8 cellular contexts compared by ENCODE assay signal in the genomic region with DNA sequence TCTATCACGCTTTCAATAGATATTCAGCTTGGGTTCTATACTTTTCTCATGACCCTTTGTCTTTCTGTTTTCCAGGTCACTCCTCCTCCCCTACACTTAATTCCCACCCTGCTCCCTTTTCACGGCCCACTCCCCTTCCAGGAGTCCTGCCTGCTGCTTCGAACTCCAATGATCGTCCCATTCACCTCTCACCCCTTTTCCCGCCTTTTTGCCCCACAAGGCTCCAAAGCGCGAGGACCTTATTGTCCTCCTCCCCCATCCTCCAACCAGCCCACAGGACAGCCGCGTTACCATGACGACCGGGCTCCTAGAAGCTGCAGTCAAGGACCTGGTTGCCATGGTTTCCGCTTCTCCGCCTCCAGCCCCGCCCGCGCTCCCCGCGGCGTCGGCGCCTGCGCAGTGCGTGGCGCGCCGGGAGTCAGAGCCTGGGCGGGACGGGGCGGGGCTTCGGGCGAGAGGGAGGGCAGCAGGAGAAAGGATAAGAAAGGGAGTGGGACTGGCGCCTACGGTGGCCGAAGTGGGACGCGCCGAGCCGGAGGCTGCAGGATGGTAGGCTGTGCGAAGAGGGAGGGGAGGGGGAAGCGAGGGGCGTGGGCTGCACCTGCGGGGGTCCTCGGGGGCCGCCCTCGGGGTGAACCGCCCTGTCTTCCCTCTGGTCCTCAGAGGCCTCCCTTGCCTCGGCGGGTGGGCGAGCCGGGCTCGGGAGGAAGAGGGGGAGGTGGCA. TPM values are rescaled to one million over a fixed set of nuclear protein-coding genes. Genes with fewer than 3 reads are reported as not detected.
DNase-seq lines count a peak whose midpoint lies in the region; ATAC-seq, FAIRE-seq and TF ChIP-seq lines count a peak whose summit lies in the region.

Gene AP1S1, plus strand, starts transcription at position 508 of the 724 bp plus-strand sequence. Its CDS starts 39 bp downstream, at position 547.

- no peak for TF ChIP-seq CTCF in OCI-LY1 (IDR thresholded peaks at IDR 0.05; ENCODE audit: low read length)
- TF ChIP-seq CTCF in endothelial cell of umbilical vein (IDR thresholded peaks at IDR 0.05; ENCODE audit: extremely low read depth in 1 of 2, insufficient read depth in 1 of 2, low read depth in 1 of 2, low read length in 2 of 2), result no peak

- H3K27ac ChIP-seq in OCI-LY1 (ENCODE audit: low read depth, low read length, poor library complexity, severe bottlenecking) (peak within 1 kb of the TSS; percentile 6), endothelial cell of umbilical vein (ENCODE audit: insufficient read depth, low read depth, low read length) (no peak within 1 kb of the TSS)

- H3K4me1 ChIP-seq in OCI-LY1 (ENCODE audit: insufficient read depth, low read length, severe bottlenecking), result peaks cover 26% of the 10 kb centered on the region
- H3K4me1 ChIP-seq in endothelial cell of umbilical vein (ENCODE audit: control insufficient read depth, extremely low read depth, insufficient read depth, low read length), result peaks cover 6% of the 10 kb centered on the region

- DNase-seq in COLO668 (lab: John Stamatoyannopoulos, UW; ENCODE audit: unreplicated experiment), result peak; percentile 95
- peak; percentile 99 for DNase-seq in HuH-7.5 (ENCODE audit: low spot score)
- peak; percentile 86 for DNase-seq in activated T-cell treated with anti-CD3 and anti-CD28 coated beads for 1 hour (ENCODE audit: low read depth)
- peak; percentile 95 for DNase-seq in endothelial cell of umbilical vein (ENCODE audit: low read depth, low spot score)
- DNase-seq in midbrain (lab: John Stamatoyannopoulos, UW), result peak; percentile 92
- DNase-seq in stimulated activated CD8-positive, alpha-beta memory T cell treated with anti-CD3 and anti-CD28 coated beads, Interleukin-15, amount 100 ng/mL, for 48 hours (ENCODE audit: low read depth in 2 of 2), result peak; percentile 89 to 90

- intact Hi-C loops in endothelial cell of umbilical vein (cut with micrococcal nuclease), result no loop called here

- no peaks in the 10 kb centered on the region for H3K9me1 ChIP-seq in endothelial cell of umbilical vein (replicated peaks; ENCODE audit: control insufficient read depth, extremely low read depth, insufficient read depth, low read length)

- H3K36me3 ChIP-seq in OCI-LY1 (ENCODE audit: insufficient read depth, low read length), result peaks cover 12% of the 10 kb centered on the region; the same call in 1 of the 2 replicates
- H3K36me3 ChIP-seq in endothelial cell of umbilical vein (ENCODE audit: control insufficient read depth in 2 of 2, extremely low read depth in 1 of 2, insufficient read depth in 2 of 2, low read length in 2 of 2), result peaks cover 5 to 14% of the 10 kb centered on the region in 2 experiments

- peak; percentile 93 for FAIRE-seq in endothelial cell of umbilical vein (lab: Jason Lieb, UNC)

- H3K27me3 ChIP-seq in OCI-LY1 (ENCODE audit: insufficient read depth, low read length) (no peaks in the 10 kb centered on the region), endothelial cell of umbilical vein (ENCODE audit: control insufficient read depth in 2 of 2, insufficient read depth in 2 of 2, low read length in 2 of 2) (peaks cover 0 to 4% of the 10 kb centered on the region in 2 experiments)

- peak; percentile 70 for ATAC-seq in GM21423 (IDR thresholded peaks at IDR 0.05; ENCODE audit: unreplicated experiment)

- H3K4me2 ChIP-seq in OCI-LY1 (ENCODE audit: low read length), result peak within 1 kb of the TSS; percentile 84
- H3K4me2 ChIP-seq in endothelial cell of umbilical vein (ENCODE audit: insufficient read depth, low read length), result peak within 1 kb of the TSS; percentile 68

- POLR2A ChIA-PET in endothelial cell of umbilical vein (lab: Charles Lee), result no interaction called here

- CTCF ChIA-PET in endothelial cell of umbilical vein (lab: Charles Lee), result interaction anchor here (1.8 to 6.0 kb wide), 4 partner anchors 11 to 129 kb away, joined by 5 to 75 read pairs (median 16); partner anchors contain the start of gene VGF

- no peaks in the 10 kb centered on the region for H4K20me1 ChIP-seq in OCI-LY1 (ENCODE audit: insufficient read depth, low read length)
- no peaks in the 10 kb centered on the region for H4K20me1 ChIP-seq in endothelial cell of umbilical vein (replicated peaks; ENCODE audit: control insufficient read depth, extremely low read depth, insufficient read depth, low read length)

- H2AFZ ChIP-seq in OCI-LY1 (ENCODE audit: low read length) (no peak within 1 kb of the TSS), endothelial cell of umbilical vein (ENCODE audit: low read depth, low read length) (peak within 1 kb of the TSS; percentile 62)

- no TSS peak for BruUV-seq in endothelial cell of umbilical vein (replicated peaks; lab: Mats Ljungman, UMichigan)

- H3K4me3 ChIP-seq in OCI-LY1 (ENCODE audit: low read depth, low read length, poor library complexity, severe bottlenecking), result peak within 1 kb of the TSS; percentile 79
- peak within 1 kb of the TSS; percentile 61 to 84 (median 63) for H3K4me3 ChIP-seq in endothelial cell of umbilical vein (replicated peaks in 1 of 3; ENCODE audit: insufficient read depth in 1 of 3, low read depth in 1 of 3, low read length in 3 of 3)

- no peak for TF ChIP-seq POLR2A in endothelial cell of umbilical vein (IDR thresholded peaks at IDR 0.05; ENCODE audit: low read depth, low read length)

- no peaks in the 10 kb centered on the region for H3K9me2 ChIP-seq in OCI-LY1 (ENCODE audit: low read depth, low read length)

- H3K79me2 ChIP-seq in OCI-LY1 (ENCODE audit: insufficient read depth, low read length), result 0 out of 2 replicates have a peak, but pooled peaks cover 4% of the 10 kb centered on the region
- peaks cover 10% of the 10 kb centered on the region for H3K79me2 ChIP-seq in endothelial cell of umbilical vein (ENCODE audit: control insufficient read depth, insufficient read depth, low read length)

- no peaks in the 10 kb centered on the region for H3K9me3 ChIP-seq in OCI-LY1 (ENCODE audit: low read length)
- H3K9me3 ChIP-seq in endothelial cell of umbilical vein (replicated peaks; ENCODE audit: control insufficient read depth, insufficient read depth, low read length), result no peaks in the 10 kb centered on the region

- H3K9ac ChIP-seq in OCI-LY1 (ENCODE audit: low read length) (peak within 1 kb of the TSS; percentile 77), endothelial cell of umbilical vein (replicated peaks; ENCODE audit: extremely low read depth, insufficient read depth, low read length) (peak within 1 kb of the TSS; percentile 64)

- dilution Hi-C loops in endothelial cell of umbilical vein (cut with MboI; ENCODE audit: extremely low pct_ligation_motif_present, low sequenced_read_pairs), result no loop called here

- H3F3A ChIP-seq in OCI-LY1 (ENCODE audit: insufficient read depth, low read length), result no peaks in the 10 kb centered on the region

TF ChIP-seq in endothelial cell of umbilical vein, 7 proteins besides CTCF, POLR2A, EP300 and RAD21:
- TF ChIP-seq POLR2AphosphoS5 (IDR thresholded peaks at IDR 0.05; ENCODE audit: insufficient read depth, low read depth, low read length) (no peak), MAX (IDR thresholded peaks at IDR 0.05; ENCODE audit: insufficient read depth, insufficient read length) (peak; percentile 16)

RNA-seq across cellular contexts. Expression of gene AP1S1, which starts in this region (rescaled TPM):
- 70.9 and 93.3 TPM in 2 replicates for total RNA-seq in endothelial cell of umbilical vein
- polyA plus RNA-seq in endothelial cell of umbilical vein, result 82.8 and 106 TPM in 2 replicates
- 139 and 140 TPM in 2 replicates for polyA plus RNA-seq in endothelial cell of umbilical vein (2011; cell fraction: cytosol; rRNA removed)
- polyA plus RNA-seq in endothelial cell of umbilical vein (2011; cell fraction: nucleus; rRNA removed), result 68.1 and 78.9 TPM in 2 replicates
- 127 and 166 TPM in 2 replicates for polyA plus RNA-seq in endothelial cell of umbilical vein (2012)
- polyA minus RNA-seq in endothelial cell of umbilical vein, result 67.4 and 70.2 TPM in 2 replicates
- polyA minus RNA-seq in endothelial cell of umbilical vein (2011; cell fraction: cytosol; rRNA and poly(A)+ RNA removed), result 37.6 TPM
- polyA minus RNA-seq in endothelial cell of umbilical vein (2011; cell fraction: nucleus; rRNA and poly(A)+ RNA removed), result 7.4 and 8.7 TPM in 2 replicates
